ENCODE assay signal across 28 cellular contexts in the genomic region with DNA sequence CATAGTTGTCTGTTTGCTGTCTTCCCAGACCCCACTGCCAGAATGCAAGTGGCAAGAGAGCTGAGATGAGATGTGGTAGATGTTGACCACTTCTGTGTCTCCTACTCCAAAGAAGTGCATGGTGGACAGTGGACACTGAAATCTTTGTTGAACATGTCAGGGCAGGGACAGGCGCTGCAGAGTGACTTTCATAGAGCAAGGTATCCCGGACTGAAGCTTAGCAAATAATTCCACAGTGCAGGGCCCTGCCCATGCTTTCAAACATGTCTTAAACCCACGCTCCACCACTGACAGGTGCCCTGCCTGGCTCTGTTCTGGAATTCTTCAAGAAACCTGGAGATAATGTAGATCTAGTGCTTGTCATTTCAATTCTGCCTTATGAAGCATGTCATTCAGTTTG.
"Had no signal": no experiment of that assay in that cellular context is flagged by ENCODE, and none has a peak within 500 bp of the region (broad histone marks: within the 10 kb centered on the region; RNA-seq: fewer than 3 reads in every experiment).

No MANE protein-coding gene starts in this region.

- DNase-seq: head of caudate nucleus; hippocampal formation; kidney glomerular epithelial cell; left cardiac atrium; left lung; lower lobe of right lung; mammary epithelial cell; mesenchymal stem cell; naive B cell; natural killer cell; nephron progenitor cell; pancreas; posterior cingulate gyrus; retina; right cardiac atrium; sigmoid colon; small intestine; stimulated activated CD4-positive, alpha-beta T cell treated with anti-CD3 and anti-CD28 coated beads, Interleukin-1b, Interleukin-23, amount 100 ng/mL, for 48 hours; stimulated activated CD4-positive, alpha-beta T cell treated with anti-CD3 and anti-CD28 coated beads, Interleukin-4, amount 100 ng/mL, for 1 hour; stimulated activated naive B cell treated with anti-CD40 and anti-IgM and Interleukin-4, amounts not matched to agents 10 μg/mL and 1 μg/mL and 100 μg/mL, for 72 hours; stimulated activated naive CD8-positive, alpha-beta T cell treated with anti-CD3 and anti-CD28 coated beads, Interleukin-15, Interleukin-2, amounts not matched to agents 100 U/mL and 50 U/mL, for 24 hours; stomach; testis; thyroid gland; transverse colon; upper lobe of right lung had no signal

- ATAC-seq: left cardiac atrium; left lung; lower lobe of right lung; natural killer cell; pancreas; right cardiac atrium; stimulated activated naive B cell treated with anti-CD40 and anti-IgM and Interleukin-4, amounts not matched to agents 10 μg/mL and 1 μg/mL and 100 μg/mL, for 72 hours; stimulated activated naive CD8-positive, alpha-beta T cell treated with anti-CD3 and anti-CD28 coated beads, Interleukin-15, Interleukin-2, amounts not matched to agents 100 U/mL and 50 U/mL, for 24 hours; upper lobe of right lung had no signal

- H3K27me3 ChIP-seq: left lung, neural progenitor cell, pancreas, sigmoid colon, stomach, testis, thyroid gland, transverse colon, upper lobe of right lung had no signal

- H2AFZ ChIP-seq: neural progenitor cell had no signal

- H3K27ac ChIP-seq: left lung, lower lobe of right lung, neural progenitor cell, pancreas, prostate gland, sigmoid colon, stomach, testis, thyroid gland, transverse colon, upper lobe of right lung had no signal

- H3K4me1 ChIP-seq: left lung, lower lobe of right lung, pancreas, prostate gland, stomach, testis, upper lobe of right lung had no signal

- H3K4me2 ChIP-seq: neural progenitor cell had no signal

- H3K9me3 ChIP-seq: prostate gland, testis, thyroid gland had no signal

- H3K4me3 ChIP-seq: left lung, lower lobe of right lung, neural progenitor cell, pancreas, prostate gland, sigmoid colon, stomach, testis, thyroid gland, transverse colon, upper lobe of right lung had no signal

- H3K36me3 ChIP-seq: left lung, lower lobe of right lung, pancreas, prostate gland, sigmoid colon, stomach, thyroid gland, transverse colon, upper lobe of right lung had no signal

- H3K9ac ChIP-seq: neural progenitor cell had no signal
